Comparison of ENCODE assay signal across 1 cellular context in genomic region chr12:60205500-60205899, GRCh38.
TF ChIP-seq lines count a peak whose summit lies in the region.

No MANE protein-coding gene starts in this region.

TF ChIP-seq in Ishikawa, 13 proteins besides CTCF, POLR2A, EP300 and RAD21 (continued from another document):
- TF ChIP-seq USF1 (IDR thresholded peaks at IDR 0.05) (no peak), CEBPB (IDR thresholded peaks at IDR 0.05) (no peak), TAF1 (IDR thresholded peaks at IDR 0.05; ENCODE audit: low read depth) (no peak)
TF ChIP-seq in Ishikawa: peak in this region for 3.
